Comparison of ENCODE assay signal across 9 cellular contexts in genomic region chrX:20294284-20294683, GRCh38.
"Had no signal": no experiment of that assay in that cellular context is flagged by ENCODE, and none has a peak within 500 bp of the region (broad histone marks: within the 10 kb centered on the region; RNA-seq: fewer than 3 reads in every experiment).

No MANE protein-coding gene starts in this region.

- H3K36me3 ChIP-seq: HAP-1 had no signal

- H3K4me3 ChIP-seq: GM23248, GM23338, HAP-1 had no signal

- DNase-seq: GM23248, GOT3, H7, H9, HCEC 1CT, HFFc6 had no signal

- ATAC-seq: GM23338, HCT116 had no signal

- H3K9me3 ChIP-seq: HAP-1 had no signal
